ENCODE assay signal across 17 cellular contexts in genomic region chr15:69289312-69290146, GRCh38. TPM values are rescaled to one million over a fixed set of nuclear protein-coding genes. Genes with fewer than 3 reads are reported as not detected.
DNase-seq lines count a peak whose midpoint lies in the region; ATAC-seq and TF ChIP-seq lines count a peak whose summit lies in the region.
"Had no signal": no experiment of that assay in that cellular context is flagged by ENCODE, and none has a peak within 500 bp of the region (broad histone marks: within the 10 kb centered on the region; RNA-seq: fewer than 3 reads in every experiment).

No MANE protein-coding gene starts in this region.

- no peak for TF ChIP-seq CTCF in left ventricle myocardium inferior (IDR thresholded peaks at IDR 0.05; ENCODE audit: borderline replicate concordance)
- no peak for TF ChIP-seq CTCF in right atrium auricular region (IDR thresholded peaks at IDR 0.05)
- no peak for TF ChIP-seq CTCF in lower lobe of right lung (IDR thresholded peaks at IDR 0.05)

- H3K36me3 ChIP-seq in left ventricle myocardium inferior, result no peaks in the 10 kb centered on the region
- no peaks in the 10 kb centered on the region for H3K36me3 ChIP-seq in right atrium auricular region
- H3K36me3 ChIP-seq in lower lobe of right lung, result no peaks in the 10 kb centered on the region
- H3K36me3 ChIP-seq: stomach, vagina had no signal

- ATAC-seq in lower lobe of right lung, result peak; percentile 65 to 71
- no peak for ATAC-seq in GM18498 (IDR thresholded peaks at IDR 0.05; ENCODE audit: unreplicated experiment)
- ATAC-seq: PC-3 had no signal

- H3K4me1 ChIP-seq in left ventricle myocardium inferior, result peaks cover 30% of the 10 kb centered on the region
- H3K4me1 ChIP-seq in right atrium auricular region, result peaks cover 0 to 10% of the 10 kb centered on the region in 2 donors
- peaks cover 39% of the 10 kb centered on the region for H3K4me1 ChIP-seq in lower lobe of right lung

- H3K9me3 ChIP-seq in left ventricle myocardium inferior (replicated peaks) (no peaks in the 10 kb centered on the region), right atrium auricular region (no peaks in the 10 kb centered on the region), lower lobe of right lung (no peaks in the 10 kb centered on the region)
- H3K9me3 ChIP-seq: stomach, vagina had no signal

- DNase-seq in left ventricle myocardium inferior, result no peak
- no peak for DNase-seq in right atrium auricular region (ENCODE audit: low spot score)
- no peak for DNase-seq in lower lobe of right lung
- DNase-seq in AG08396 (ENCODE audit: low spot score), result no peak
- no peak for DNase-seq in NCI-H345 (lab: John Stamatoyannopoulos, UW)
- no peak for DNase-seq in ecto neural progenitor cell (ENCODE audit: low spot score)
- DNase-seq: activated CD4-positive, alpha-beta T cell treated with anti-CD3 and anti-CD28 coated beads for 1 hour; NCI-H187; NCI-H510A treated with DMSO at 0.1 percent for 48 hours; PC-3; retina; stomach had no signal

- intact Hi-C loops in left ventricle myocardium inferior (cut with micrococcal nuclease), result no loop called here
- intact Hi-C loops in lower lobe of right lung (cut with DNase I), result no loop called here

- H3K27me3 ChIP-seq in left ventricle myocardium inferior (ENCODE audit: low read depth) (no peaks in the 10 kb centered on the region), right atrium auricular region (no peaks in the 10 kb centered on the region), lower lobe of right lung (ENCODE audit: low read depth) (no peaks in the 10 kb centered on the region)
- H3K27me3 ChIP-seq: stomach, vagina had no signal

- H3K4me3 ChIP-seq in left ventricle myocardium inferior (no peak overlapping the region), right atrium auricular region (no peak overlapping the region), lower lobe of right lung (no peak overlapping the region)
- H3K4me3 ChIP-seq: stomach, vagina had no signal

- H3K27ac ChIP-seq in left ventricle myocardium inferior (replicated peaks) (peak overlapping the region; percentile 82), right atrium auricular region (peak overlapping the region in 1 of 2 donors; percentile 23), cingulate gyrus (ENCODE audit: low read depth, low read length) (peak overlapping the region; percentile 19), lower lobe of right lung (peak overlapping the region; percentile 80)
- H3K27ac ChIP-seq: foreskin keratinocyte, stomach, vagina had no signal

RNA-seq across cellular contexts. Expression of gene PAQR5, which starts 9.2 kb away (rescaled TPM):
- total RNA-seq in left ventricle myocardium inferior (0.63 TPM), right atrium auricular region (1 to 10 TPM in 1 of 2 donors, under 1 TPM in 1; 0.74 to 5.0 TPM), lower lobe of right lung (30.6 TPM)
- total RNA-seq: lung microvascular endothelial cell had no signal
